9 cellular contexts compared by ENCODE assay signal in genomic region chr1:150574260-150575071, GRCh38. TPM values are rescaled to one million over a fixed set of nuclear protein-coding genes. Genes with fewer than 3 reads are reported as not detected.
DNase-seq lines count a peak whose midpoint lies in the region; ATAC-seq and TF ChIP-seq lines count a peak whose summit lies in the region.
"Had no signal": no experiment of that assay in that cellular context is flagged by ENCODE, and none has a peak within 500 bp of the region (broad histone marks: within the 10 kb centered on the region; RNA-seq: fewer than 3 reads in every experiment).

No MANE protein-coding gene starts in this region.

- H3K27me3 ChIP-seq in body of pancreas (no peaks in the 10 kb centered on the region), mucosa of stomach (ENCODE audit: control insufficient read depth, insufficient read depth, low read length) (no peaks in the 10 kb centered on the region)

- intact Hi-C loops in body of pancreas (cut with DNase I), result no loop called here

- peak; percentile 18 to 47 (median 29) for TF ChIP-seq POLR2A in body of pancreas (IDR thresholded peaks at IDR 0.05)

- no peak for ATAC-seq in body of pancreas

- H3K4me3 ChIP-seq in body of pancreas (peak overlapping the region in 1 of 2 donors; percentile 28), mucosa of stomach (ENCODE audit: low read length) (no peak overlapping the region)

- H3K9me3 ChIP-seq in body of pancreas (no peaks in the 10 kb centered on the region), mucosa of stomach (ENCODE audit: control insufficient read depth, low read length) (no peaks in the 10 kb centered on the region)

- DNase-seq in HT-29 (ENCODE audit: low spot score) (peak; percentile 14), body of pancreas (no peak), NCI-H1105 treated with DMSO at 0.1 percent for 48 hours (lab: John Stamatoyannopoulos, UW) (no peak), NCI-H226 (no peak)
- DNase-seq in stimulated activated CD4-positive, alpha-beta T cell treated with anti-CD3 and anti-CD28 coated beads, Interleukin-2, amount 100 ng/mL, for 48 hours, result no peak
- no peak for DNase-seq in central memory CD4-positive, alpha-beta T cell
- DNase-seq: NCI-H2171 had no signal

- H3K4me1 ChIP-seq in body of pancreas (peaks cover 65% of the 10 kb centered on the region), mucosa of stomach (ENCODE audit: control insufficient read depth, insufficient read depth, low read length) (peaks cover 34% of the 10 kb centered on the region)

- 9 to 19% methylated on average over 6 of the region's 6 CpGs for WGBS in body of pancreas, 2 donors

- peak overlapping the region; percentile 93 for H3K27ac ChIP-seq in 22Rv1
- H3K27ac ChIP-seq in body of pancreas, result peak overlapping the region; percentile 97 to 100 (median 98)

- peaks cover 8 to 14% of the 10 kb centered on the region in 2 donors for H3K36me3 ChIP-seq in body of pancreas (replicated peaks in 1 of 2; ENCODE audit: insufficient read depth in 1 of 2, low read depth in 2 of 2)
- H3K36me3 ChIP-seq in mucosa of stomach (ENCODE audit: control insufficient read depth, insufficient read depth, low read length), result peaks cover 16% of the 10 kb centered on the region

- peak overlapping the region; percentile 86 for H3K9ac ChIP-seq in mucosa of stomach (ENCODE audit: low read length)

- TF ChIP-seq CTCF in 22Rv1 (IDR thresholded peaks at IDR 0.05), result no peak
- no peak for TF ChIP-seq CTCF in body of pancreas (IDR thresholded peaks at IDR 0.05)

RNA-seq across cellular contexts. Expression of gene MCL1, which starts 4.9 kb away (rescaled TPM):
- total RNA-seq in HT-29 (2014; rRNA removed; shearing (Covaris generic)), result 329 and 338 TPM in 2 replicates
- 100 to 1,000 TPM; 211 to 223 TPM for total RNA-seq in body of pancreas

RNA-seq across cellular contexts. Expression of gene ADAMTSL4, which starts 25.3 kb away (rescaled TPM):
- total RNA-seq in HT-29 (2014; rRNA removed; shearing (Covaris generic)), result not detected in 2 replicates
- total RNA-seq in body of pancreas, result 1 to 10 TPM; 4.7 to 7.6 TPM

RNA-seq across cellular contexts. Expression of gene ENSA, which starts 54.9 kb away (rescaled TPM):
- 163 and 200 TPM in 2 replicates for total RNA-seq in HT-29 (2014; rRNA removed; shearing (Covaris generic))
- total RNA-seq in body of pancreas, result 100 to 1,000 TPM in 1 of 2 donors, 10 to 100 TPM in 1; 64.6 to 203 TPM

RNA-seq across cellular contexts. Expression of gene FALEC, which starts 58.9 kb away (rescaled TPM):
- not detected in 2 replicates for total RNA-seq in HT-29 (2014; rRNA removed; shearing (Covaris generic))
- total RNA-seq in body of pancreas, result not detected
